14 cellular contexts compared by ENCODE assay signal in genomic region chr17:11296994-11297393, GRCh38. TPM values are rescaled to one million over a fixed set of nuclear protein-coding genes. Genes with fewer than 3 reads are reported as not detected.
DNase-seq lines count a peak whose midpoint lies in the region; FAIRE-seq and TF ChIP-seq lines count a peak whose summit lies in the region.
"Had no signal": no experiment of that assay in that cellular context is flagged by ENCODE, and none has a peak within 500 bp of the region (broad histone marks: within the 10 kb centered on the region; RNA-seq: fewer than 3 reads in every experiment).

No MANE protein-coding gene starts in this region.

- H3K9me3 ChIP-seq in MM.1S (replicated peaks; ENCODE audit: insufficient read depth, low read length): no peaks in the 10 kb centered on the region
- H3K9me3 ChIP-seq in H1 (ENCODE audit: insufficient read depth in 2 of 2, low read depth in 1 of 2, low read length in 1 of 2): 0 out of 4 replicates have a peak, but pooled peaks cover 0 to 4% of the 10 kb centered on the region in 2 experiments

- H3K23me2 ChIP-seq in H1 (ENCODE audit: low read depth, low read length): no peaks in the 10 kb centered on the region

- H4K20me1 ChIP-seq in MM.1S (ENCODE audit: insufficient read depth, low read length) (no peaks in the 10 kb centered on the region), H1 (replicated peaks in 1 of 2; ENCODE audit: control insufficient read depth in 1 of 2, insufficient read depth in 2 of 2, low read length in 2 of 2) (no peaks in the 10 kb centered on the region)

- H4K8ac ChIP-seq in H1 (ENCODE audit: extremely low read depth, insufficient read depth, low read length): no peak overlapping the region

- H3K27ac ChIP-seq in MM.1S (ENCODE audit: low read length) (no peak overlapping the region), H1 (ENCODE audit: low read depth, low read length) (no peak overlapping the region)

- no peak overlapping the region for H2AFZ ChIP-seq in MM.1S (ENCODE audit: low read length)
- no peak overlapping the region for H2AFZ ChIP-seq in H1 (ENCODE audit: low read length)

- H3K23ac ChIP-seq in H1 (ENCODE audit: insufficient read length): no peak overlapping the region

- no peaks in the 10 kb centered on the region for H3K36me3 ChIP-seq in MM.1S (replicated peaks; ENCODE audit: insufficient read depth, low read length)
- H3K36me3 ChIP-seq in H1 (ENCODE audit: control insufficient read depth in 2 of 4, insufficient read depth in 4 of 4, low read length in 3 of 4): peaks cover 0 to 2% (median 0%) of the 10 kb centered on the region in 4 experiments; a peak in 1 of 8 replicates

- H3K27ac Mint-ChIP-seq in nephron progenitor cell: no peak overlapping the region
- H3K27ac Mint-ChIP-seq: naive thymus-derived CD4-positive, alpha-beta T cell had no signal

- H2BK15ac ChIP-seq in H1 (ENCODE audit: low read length): no peak overlapping the region

- H3K9me3 Mint-ChIP-seq in nephron progenitor cell: peaks cover 5% of the 10 kb centered on the region

- H3K4ac ChIP-seq in H1 (replicated peaks; ENCODE audit: insufficient read length, low read depth, low read length): no peak overlapping the region

- H3K9ac ChIP-seq in MM.1S (ENCODE audit: low read length) (no peak overlapping the region), H1 (replicated peaks in 1 of 4; ENCODE audit: extremely low read depth in 1 of 4, low read depth in 3 of 4, low read length in 3 of 4) (no peak overlapping the region; a peak in 1 of 7 replicates)

- TF ChIP-seq RAD21 in H1 (IDR thresholded peaks at IDR 0.05 in 1 of 2, conservative IDR thresholded peaks at IDR 0.05 in 1 of 2; ENCODE audit: low read depth in 2 of 2, low read length in 2 of 2): peak; percentile 62 to 72

- H3K4me1 ChIP-seq in MM.1S (ENCODE audit: low read length) (no peaks in the 10 kb centered on the region), H1 (replicated peaks in 1 of 4; ENCODE audit: control insufficient read depth in 3 of 4, insufficient read depth in 4 of 4, low read length in 3 of 4) (no peaks in the 10 kb centered on the region)

- no peaks in the 10 kb centered on the region for H3K4me1 Mint-ChIP-seq in nephron progenitor cell
- H3K4me1 Mint-ChIP-seq: naive thymus-derived CD4-positive, alpha-beta T cell had no signal

- WGBS in H1 (ENCODE audit: extremely low coverage in 1 of 2, insufficient coverage in 1 of 2, insufficient read length in 1 of 2, insufficient replicate concordance in 2 of 2, low coverage in 1 of 2, low lambda C conversion rate in 2 of 2, missing lambda C conversion rate in 1 of 2), 2 experiments: 65% methylated on average over 4 of the region's 4 CpGs; no CpG with 5 or more reads in 1 of the 2 experiments

- H3K27me3 ChIP-seq in MM.1S (replicated peaks; ENCODE audit: insufficient read depth, low read length) (no peaks in the 10 kb centered on the region), H1 (replicated peaks in 1 of 4; ENCODE audit: control insufficient read depth in 3 of 4, extremely low read depth in 1 of 4, insufficient read depth in 3 of 4, low read length in 3 of 4) (no peaks in the 10 kb centered on the region)

- H3K4me2 ChIP-seq in MM.1S (ENCODE audit: low read depth, low read length) (no peak overlapping the region), H1 (ENCODE audit: insufficient read depth in 1 of 2, low read depth in 2 of 2, low read length in 2 of 2) (no peak overlapping the region)

- no peak overlapping the region for H2AK5ac ChIP-seq in H1 (ENCODE audit: low read depth, low read length)

- POLR2A ChIA-PET in H1 (lab: Charles Lee; ENCODE audit: partially characterized antibody) (interaction anchor here (0.8 kb wide), 1 partner anchor 700 kb away, joined by 3 read pairs; the partner anchor contains the start of gene ZNF18), GM10248 (lab: Yijun Ruan, JAX) (no interaction called here)

- peak; percentile 23 for DNase-seq in GM12865 (ENCODE audit: low read depth)
- DNase-seq in MM.1S: no peak
- DNase-seq in H1 (ENCODE audit: low read depth in 1 of 2, low spot score in 2 of 2): no peak
- no peak for DNase-seq in nephron progenitor cell
- DNase-seq in DMS79 treated with DMSO at 0.1 percent for 48 hours (lab: John Stamatoyannopoulos, UW): no peak
- no peak for DNase-seq in GM10248 (ENCODE audit: extremely low spot score)
- no peak for DNase-seq in activated naive CD4-positive, alpha-beta T cell (lab: John Stamatoyannopoulos, UW)
- DNase-seq in anterior cingulate cortex (lab: John Stamatoyannopoulos, UW): no peak
- DNase-seq: activated CD8-positive, alpha-beta memory T cell treated with anti-CD3 and anti-CD28 coated beads, Interleukin-2, amount 50 U/mL, for 4 hours; amniotic stem cell; naive thymus-derived CD4-positive, alpha-beta T cell; NCI-H1694; stimulated activated CD4-positive, alpha-beta T cell treated with anti-CD3 and anti-CD28 coated beads, Interleukin-12 subunit alpha, Interleukin-12 subunit beta, amount 100 ng/mL, for 4 hours; T1000 had no signal

- H3K36me3 Mint-ChIP-seq in nephron progenitor cell (ENCODE audit: low read depth): peaks cover 8% of the 10 kb centered on the region
- H3K36me3 Mint-ChIP-seq: naive thymus-derived CD4-positive, alpha-beta T cell had no signal

- H3F3A ChIP-seq in MM.1S (ENCODE audit: insufficient read depth, low read length): no peaks in the 10 kb centered on the region

- FAIRE-seq in H1 (lab: Jason Lieb, UNC): peak; percentile 45

- no peak for TF ChIP-seq EP300 in H1 (IDR thresholded peaks at IDR 0.05; ENCODE audit: borderline replicate concordance in 1 of 2, low read depth in 2 of 2, low read length in 2 of 2)

- no peak overlapping the region for H3K14ac ChIP-seq in H1 (ENCODE audit: insufficient read length)

- H3K79me1 ChIP-seq in H1 (ENCODE audit: low read depth, low read length): no peaks in the 10 kb centered on the region

- no peak overlapping the region for H3K4me3 Mint-ChIP-seq in nephron progenitor cell
- H3K4me3 Mint-ChIP-seq: naive thymus-derived CD4-positive, alpha-beta T cell had no signal

- H4K91ac ChIP-seq in H1 (replicated peaks; ENCODE audit: insufficient read length, low read length): no peak overlapping the region

- H3K4me3 ChIP-seq in GM12865 (ENCODE audit: low read depth, low read length) (no peak overlapping the region), MM.1S (ENCODE audit: low read length) (no peak overlapping the region), H1 (ENCODE audit: extremely low read depth in 1 of 4, insufficient read depth in 2 of 4, low read depth in 3 of 4, low read length in 4 of 4) (no peak overlapping the region)

- peaks cover 8% of the 10 kb centered on the region for H3K27me3 Mint-ChIP-seq in nephron progenitor cell (ENCODE audit: low read depth, poor library complexity)

- H4K5ac ChIP-seq in H1 (ENCODE audit: insufficient read length, low read depth, low read length): no peak overlapping the region

- TF ChIP-seq CTCF in GM12865 (IDR thresholded peaks at IDR 0.05; ENCODE audit: insufficient read depth, low read depth, low read length, missing control alignments) (peak; percentile 40), MM.1S (IDR thresholded peaks at IDR 0.05; ENCODE audit: low read length) (peak; percentile 29), H1 (IDR thresholded peaks at IDR 0.05; ENCODE audit: control extremely low read depth in 1 of 3, insufficient read depth in 1 of 3, low read depth in 1 of 3, low read length in 3 of 3) (peak in 2 of 3 experiments; percentile 45 to 66; a peak in 3 of 4 replicates), nephron progenitor cell (IDR thresholded peaks at IDR 0.05) (peak; percentile 51), GM10248 (IDR thresholded peaks at IDR 0.05; ENCODE audit: control extremely low read depth, extremely low read depth, low read depth, missing control alignments) (no peak)

- no peak overlapping the region for H2BK120ac ChIP-seq in H1 (replicated peaks; ENCODE audit: low read depth, low read length)

- H3K79me2 ChIP-seq in MM.1S (ENCODE audit: low read length) (no peaks in the 10 kb centered on the region), H1 (ENCODE audit: control insufficient read depth in 1 of 2, insufficient read depth in 2 of 2, low read length in 2 of 2) (no peaks in the 10 kb centered on the region)

- no peak overlapping the region for H2BK5ac ChIP-seq in H1 (ENCODE audit: low read depth, low read length)

- CTCF ChIA-PET in H1 (lab: Charles Lee; ENCODE audit: partially characterized antibody) (interaction anchor here (0.6 to 5.7 kb wide), 42 partner anchors 9 to 672 kb away, joined by 3 to 48 read pairs (median 4); no protein-coding TSS in a partner anchor), GM10248 (lab: Yijun Ruan, JAX) (no interaction called here)

- no peak overlapping the region for H3K18ac ChIP-seq in H1 (ENCODE audit: extremely low read depth, low read length)

- H3K56ac ChIP-seq in H1 (replicated peaks; ENCODE audit: insufficient read length, low read depth, low read length): no peak overlapping the region

- H3K9me2 ChIP-seq in MM.1S (replicated peaks; ENCODE audit: insufficient read depth, low read length): no peaks in the 10 kb centered on the region

- no peak overlapping the region for H2BK20ac ChIP-seq in H1 (ENCODE audit: low read length)

- H2BK12ac ChIP-seq in H1 (ENCODE audit: low read depth, low read length): no peak overlapping the region

- TF ChIP-seq POLR2A in H1 (IDR thresholded peaks at IDR 0.05; ENCODE audit: control extremely low read depth in 1 of 2, low read depth in 2 of 2, low read length in 2 of 2): no peak

TF ChIP-seq in H1, 55 proteins besides CTCF, POLR2A, EP300 and RAD21 (continues in another document):
- TF ChIP-seq NRF1 (IDR thresholded peaks at IDR 0.05; ENCODE audit: low read depth, low read length) (no peak), HDAC2 (IDR thresholded peaks at IDR 0.05; ENCODE audit: borderline replicate concordance in 1 of 2, low read depth in 2 of 2, low read length in 2 of 2) (no peak), CBX8 (IDR thresholded peaks at IDR 0.05; ENCODE audit: borderline replicate concordance, low read depth, low read length) (no peak), TAF1 (IDR thresholded peaks at IDR 0.05; ENCODE audit: low read depth, low read length) (no peak), SIX5 (IDR thresholded peaks at IDR 0.05; ENCODE audit: low read depth, low read length) (no peak), ZNF274 (IDR thresholded peaks at IDR 0.05; ENCODE audit: borderline replicate concordance, extremely low read depth, low read length) (no peak), JUND (IDR thresholded peaks at IDR 0.05; ENCODE audit: low read length) (no peak), YY1 (IDR thresholded peaks at IDR 0.05; ENCODE audit: low read depth, low read length) (no peak), CTBP2 (IDR thresholded peaks at IDR 0.05; ENCODE audit: borderline replicate concordance, insufficient read depth, insufficient read length, low read length) (no peak)

RNA-seq across cellular contexts. Expression of gene SHISA6, which starts 56.0 kb away (rescaled TPM):
- total RNA-seq in H1 (2021; fragmentation: NEBNext Ultra II Directional; extraction: Animal tissue kit (Norgen Biotek cat#: 25700)): 2.7 and 2.9 TPM in 2 replicates
- 3.1 and 4.8 TPM in 2 replicates for polyA plus RNA-seq in H1 (2011; rRNA removed)
- polyA plus RNA-seq in H1 (2011; cell fraction: cytosol; rRNA removed): 3.1 TPM
- polyA plus RNA-seq in H1 (2011; cell fraction: nucleus; rRNA removed): 2.3 TPM
- 2.8 to 4.9 TPM (median 3.6 TPM) in 4 replicates for polyA plus RNA-seq in H1 (2012, experiment 1 of 2)
- polyA plus RNA-seq in H1 (2012, experiment 2 of 2): 3.5 TPM
- 2.3 TPM for polyA plus RNA-seq in H1 (2013, experiment 1 of 2)
- polyA plus RNA-seq in H1 (2013, experiment 2 of 2): 2.1 TPM
- polyA minus RNA-seq in H1 (2011; rRNA and poly(A)+ RNA removed): 3.9 and 5.4 TPM in 2 replicates
- polyA minus RNA-seq in H1 (2011; cell fraction: cytosol; rRNA and poly(A)+ RNA removed): 2.7 TPM
- polyA minus RNA-seq in H1 (2011; cell fraction: nucleus; rRNA and poly(A)+ RNA removed): 6.8 TPM
- total RNA-seq: naive thymus-derived CD4-positive, alpha-beta T cell had no signal
- polyA plus RNA-seq: naive thymus-derived CD4-positive, alpha-beta T cell had no signal
